Comparison of ENCODE assay signal across 27 cellular contexts in the genomic region with DNA sequence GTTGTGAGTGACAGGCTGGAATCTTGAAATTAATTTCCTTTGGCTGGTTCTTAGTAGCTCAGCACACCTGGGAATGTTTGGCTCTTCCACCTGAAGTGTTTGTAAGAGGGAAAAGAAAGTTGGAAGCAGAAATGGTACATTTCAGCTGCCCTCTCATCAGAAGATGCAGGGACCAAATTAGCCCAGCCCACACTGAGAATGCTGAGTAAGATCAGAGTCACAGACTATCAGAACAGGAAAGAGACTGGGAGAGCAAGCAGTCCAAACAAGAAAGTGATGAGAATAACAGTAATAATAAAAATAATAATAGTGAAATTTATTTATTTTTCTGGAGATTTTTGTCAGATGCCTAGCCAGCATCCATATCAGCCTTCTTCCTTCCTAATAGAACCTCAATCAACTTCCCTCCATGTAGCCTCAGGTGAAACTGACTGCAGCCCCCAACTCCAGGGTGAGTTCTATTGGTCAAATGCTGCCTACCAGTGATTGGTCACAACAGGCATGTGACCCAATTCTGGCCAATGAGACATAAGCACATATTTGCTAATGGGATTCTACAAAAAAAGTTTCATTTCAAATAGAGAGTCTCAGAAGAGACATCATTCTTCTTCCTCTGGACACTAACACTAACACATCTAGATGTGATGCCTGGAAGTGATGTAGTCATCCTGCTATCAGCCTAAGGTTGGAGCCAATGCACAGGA. TPM values are rescaled to one million over a fixed set of nuclear protein-coding genes. Genes with fewer than 3 reads are reported as not detected.
"Had no signal": no experiment of that assay in that cellular context is flagged by ENCODE, and none has a peak within 500 bp of the region (broad histone marks: within the 10 kb centered on the region; RNA-seq: fewer than 3 reads in every experiment).

No MANE protein-coding gene starts in this region.

- H3K27me3 ChIP-seq: brain microvascular endothelial cell, pancreas, right atrium auricular region, upper lobe of right lung had no signal

- H3K36me3 ChIP-seq: brain microvascular endothelial cell, gastroesophageal sphincter, neutrophil, pancreas, right atrium auricular region, upper lobe of right lung had no signal

- H3K4me3 ChIP-seq: gastroesophageal sphincter, pancreas, psoas muscle, right atrium auricular region, upper lobe of right lung had no signal

- H3K4me1 ChIP-seq: gastroesophageal sphincter, pancreas, psoas muscle, right atrium auricular region, upper lobe of right lung had no signal

- H3K27ac ChIP-seq: brain microvascular endothelial cell, gastroesophageal sphincter, neutrophil, pancreas, psoas muscle, right atrium auricular region, upper lobe of right lung, VCaP had no signal

- H3K9me3 ChIP-seq: gastroesophageal sphincter, neutrophil, pancreas, psoas muscle, right atrium auricular region, upper lobe of right lung had no signal

- DNase-seq: activated CD4-positive, alpha-beta T cell treated with anti-CD3 and anti-CD28 coated beads, Interleukin-2, amount 10 ng/mL, durations not matched to agents 24 days and 14 days; activated CD8-positive, alpha-beta memory T cell treated with anti-CD3 and anti-CD28 coated beads, Interleukin-2, amount 10 ng/mL, durations not matched to agents 7 days and 5 days; activated CD8-positive, alpha-beta T cell treated with anti-CD3 and anti-CD28 coated beads for 36 hours; activated gamma-delta T cell; activated naive CD4-positive, alpha-beta T cell treated with anti-CD3 and anti-CD28 coated beads, Interleukin-2, amount 50 U/mL, for 16 hours; activated naive CD8-positive, alpha-beta T cell treated with anti-CD3 and anti-CD28 coated beads, Interleukin-2, amount 50 U/mL, for 24 hours; activated T-cell treated with anti-CD3 and anti-CD28 coated beads for 4 hours; brain microvascular endothelial cell; central memory CD4-positive, alpha-beta T cell; dermis blood vessel endothelial cell; effector CD8-positive, alpha-beta T cell; head of caudate nucleus; left colon; mesenchymal stem cell; pancreas; psoas muscle; stimulated activated CD4-positive, alpha-beta T cell treated with anti-CD3 and anti-CD28 coated beads, Interleukin-12 subunit alpha, Interleukin-12 subunit beta, amount 100 ng/mL, for 4 hours; stimulated activated CD4-positive, alpha-beta T cell treated with anti-CD3 and anti-CD28 coated beads, Interleukin-4, amount 100 ng/mL, for 4 hours; stimulated activated naive CD8-positive, alpha-beta T cell treated with anti-CD3 and anti-CD28 coated beads, Interleukin-15, Interleukin-2, amounts not matched to agents 100 U/mL and 50 U/mL, for 24 hours; upper lobe of right lung had no signal

- ATAC-seq: activated CD4-positive, CD25-positive, alpha-beta regulatory T cell treated with anti-CD3 and anti-CD28 coated beads, Interleukin-2, amount 50 U/mL, for 24 hours; activated CD8-positive, alpha-beta memory T cell treated with anti-CD3 and anti-CD28 coated beads, Interleukin-2, amount 10 ng/mL, durations not matched to agents 7 days and 5 days; activated CD8-positive, alpha-beta T cell treated with anti-CD3 and anti-CD28 coated beads for 36 hours; activated naive CD8-positive, alpha-beta T cell treated with anti-CD3 and anti-CD28 coated beads, Interleukin-2, amount 50 U/mL, for 24 hours; gastroesophageal sphincter; left colon; pancreas; psoas muscle; stimulated activated naive CD8-positive, alpha-beta T cell treated with anti-CD3 and anti-CD28 coated beads, Interleukin-15, Interleukin-2, amounts not matched to agents 100 U/mL and 50 U/mL, for 24 hours; upper lobe of right lung had no signal

RNA-seq across cellular contexts. Expression of a gene that starts 31.2 kb away (rescaled TPM):
- total RNA-seq: activated CD4-positive, alpha-beta T cell treated with anti-CD3 and anti-CD28 coated beads, Interleukin-2, amount 10 ng/mL, durations not matched to agents 24 days and 14 days; activated CD8-positive, alpha-beta T cell treated with anti-CD3 and anti-CD28 coated beads for 36 hours; mononuclear cell; T-helper 2 cell treated with Interferon-gamma antibody and Interleukin-4, amounts not matched to agents 100 ng/mL and 5 ng/mL, for 36 hours had no signal
